In the genomic region with DNA sequence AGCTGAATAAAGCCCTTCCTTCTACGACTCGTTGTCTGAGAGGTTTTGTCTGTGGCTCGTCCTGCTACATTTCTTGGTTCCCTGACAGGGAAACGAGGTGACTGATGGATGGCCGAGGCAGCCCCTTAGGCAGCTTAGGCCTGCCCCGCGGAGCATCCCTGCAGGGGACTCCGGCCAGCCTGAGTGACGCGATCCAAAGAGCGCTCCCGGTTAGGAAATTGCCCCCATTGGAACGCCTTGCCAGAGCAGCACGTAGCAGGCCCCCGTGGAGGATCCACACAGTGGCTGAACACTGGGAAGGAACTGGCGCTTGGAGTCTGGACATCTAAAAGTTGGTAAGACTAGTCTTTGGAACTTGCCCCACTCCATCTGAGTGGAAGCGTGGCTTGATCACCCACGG, we compare ENCODE assay signal across 23 cellular contexts.
A peak's percentile ranks its signal among the peaks of the same experiment; 100 is the strongest.
DNase-seq lines count a peak whose midpoint lies in the region; ATAC-seq and TF ChIP-seq lines count a peak whose summit lies in the region.
"Had no signal": no experiment of that assay in that cellular context is flagged by ENCODE, and none has a peak within 500 bp of the region (broad histone marks: within the 10 kb centered on the region; RNA-seq: fewer than 3 reads in every experiment).

No MANE protein-coding gene starts in this region.

- H3K4me1 Mint-ChIP-seq in endodermal cell (peaks cover 25% of the 10 kb centered on the region), osteocyte (ENCODE audit: unreplicated experiment) (no peaks in the 10 kb centered on the region)
- H3K4me1 Mint-ChIP-seq: activated naive CD4-positive, alpha-beta T cell treated with anti-CD3 and anti-CD28 coated beads, Interleukin-2, amount 50 U/mL, for 24 hours; CD4-positive, CD25-positive, alpha-beta regulatory T cell; naive thymus-derived CD4-positive, alpha-beta T cell had no signal

- H3K27ac ChIP-seq in OCI-LY1 (ENCODE audit: low read depth, low read length, poor library complexity, severe bottlenecking): peak overlapping the region; percentile 90
- H3K27ac ChIP-seq in endodermal cell (ENCODE audit: low read depth, low read length): peak overlapping the region; percentile 94
- H3K27ac ChIP-seq: ascending aorta, heart right ventricle, prostate gland, SJSA1, uterus had no signal

- H3K9me3 Mint-ChIP-seq in endodermal cell (peaks cover 2% of the 10 kb centered on the region), osteocyte (ENCODE audit: unreplicated experiment) (peaks cover 5% of the 10 kb centered on the region)
- H3K9me3 Mint-ChIP-seq: activated naive CD4-positive, alpha-beta T cell treated with anti-CD3 and anti-CD28 coated beads, Interleukin-2, amount 50 U/mL, for 24 hours had no signal

- intact Hi-C loops in left cardiac atrium (cut with DNase I): no loop called here

- 45 to 70% methylated on average over 13 to 18 of the region's 18 CpGs for WGBS in endodermal cell (ENCODE audit: insufficient coverage in 1 of 2, insufficient read length in 1 of 2), 2 experiments

- H3K27me3 Mint-ChIP-seq in endodermal cell (ENCODE audit: insufficient read depth) (peaks cover 3% of the 10 kb centered on the region), osteocyte (ENCODE audit: unreplicated experiment) (peaks cover 3% of the 10 kb centered on the region)
- H3K27me3 Mint-ChIP-seq: activated naive CD4-positive, alpha-beta T cell treated with anti-CD3 and anti-CD28 coated beads, Interleukin-2, amount 50 U/mL, for 24 hours; naive thymus-derived CD4-positive, alpha-beta T cell had no signal

- H3K27me3 ChIP-seq in GM06990 (replicated peaks; ENCODE audit: control insufficient read depth, insufficient read depth, low read length): no peaks in the 10 kb centered on the region
- no peaks in the 10 kb centered on the region for H3K27me3 ChIP-seq in OCI-LY1 (ENCODE audit: insufficient read depth, low read length)
- no peaks in the 10 kb centered on the region for H3K27me3 ChIP-seq in endodermal cell (ENCODE audit: control insufficient read depth, insufficient read depth, low read length, poor library complexity, severe bottlenecking)
- H3K27me3 ChIP-seq in neuron (ENCODE audit: insufficient read depth, low read length): no peaks in the 10 kb centered on the region
- H3K27me3 ChIP-seq: ascending aorta, SJSA1, uterus had no signal

- H3K36me3 Mint-ChIP-seq in endodermal cell (ENCODE audit: low read depth): no peaks in the 10 kb centered on the region
- H3K36me3 Mint-ChIP-seq in osteocyte (ENCODE audit: unreplicated experiment): no peaks in the 10 kb centered on the region
- H3K36me3 Mint-ChIP-seq: activated naive CD4-positive, alpha-beta T cell treated with anti-CD3 and anti-CD28 coated beads, Interleukin-2, amount 50 U/mL, for 24 hours; CD4-positive, CD25-positive, alpha-beta regulatory T cell; naive thymus-derived CD4-positive, alpha-beta T cell had no signal

- TF ChIP-seq CTCF in GM06990 (IDR thresholded peaks at IDR 0.05; ENCODE audit: insufficient read depth, low read length, poor library complexity, severe bottlenecking): no peak
- TF ChIP-seq CTCF in OCI-LY1 (IDR thresholded peaks at IDR 0.05; ENCODE audit: low read length): no peak
- TF ChIP-seq CTCF in endodermal cell (conservative IDR thresholded peaks at IDR 0.05): no peak
- TF ChIP-seq CTCF in osteocyte (IDR thresholded peaks at IDR 0.05): no peak

- ATAC-seq in left cardiac atrium (no peak), HG02973 (IDR thresholded peaks at IDR 0.05; ENCODE audit: unreplicated experiment) (no peak)
- ATAC-seq: heart right ventricle; naive thymus-derived CD4-positive, alpha-beta T cell had no signal

- H3K36me3 ChIP-seq in GM06990 (ENCODE audit: control insufficient read depth, insufficient read depth, low read length) (no peaks in the 10 kb centered on the region), OCI-LY1 (ENCODE audit: insufficient read depth, low read length) (no peaks in the 10 kb centered on the region), endodermal cell (ENCODE audit: control insufficient read depth, insufficient read depth, low read length) (no peaks in the 10 kb centered on the region), neuron (ENCODE audit: insufficient read depth, low read length) (no peaks in the 10 kb centered on the region)
- H3K36me3 ChIP-seq: ascending aorta, heart right ventricle, prostate gland, SJSA1, uterus had no signal

- H3K4me3 ChIP-seq in GM06990 (replicated peaks; ENCODE audit: low read depth, low read length) (peak overlapping the region; percentile 62), OCI-LY1 (ENCODE audit: low read depth, low read length, poor library complexity, severe bottlenecking) (peak overlapping the region; percentile 18), endodermal cell (ENCODE audit: low read length) (no peak overlapping the region), neuron (ENCODE audit: low read length) (peak overlapping the region; percentile 68)
- H3K4me3 ChIP-seq: ascending aorta, heart right ventricle, prostate gland, SJSA1, uterus had no signal

- no peaks in the 10 kb centered on the region for H3F3A ChIP-seq in OCI-LY1 (ENCODE audit: insufficient read depth, low read length)

- H2AFZ ChIP-seq in OCI-LY1 (ENCODE audit: low read length) (peak overlapping the region; percentile 16; the same call in 1 of the 2 replicates), neuron (ENCODE audit: low read depth, low read length) (peak overlapping the region; percentile 83)

- H3K4me3 Mint-ChIP-seq in endodermal cell (no peak overlapping the region), osteocyte (ENCODE audit: unreplicated experiment) (no peak overlapping the region)
- H3K4me3 Mint-ChIP-seq: activated naive CD4-positive, alpha-beta T cell treated with anti-CD3 and anti-CD28 coated beads, Interleukin-2, amount 50 U/mL, for 24 hours; CD4-positive, CD25-positive, alpha-beta regulatory T cell; naive thymus-derived CD4-positive, alpha-beta T cell had no signal

- H3K9me3 ChIP-seq in OCI-LY1 (ENCODE audit: low read length): no peaks in the 10 kb centered on the region
- H3K9me3 ChIP-seq in endodermal cell (ENCODE audit: control insufficient read depth, low read length): peaks cover 6% of the 10 kb centered on the region
- peaks cover 4% of the 10 kb centered on the region for H3K9me3 ChIP-seq in neuron (ENCODE audit: low read length)
- H3K9me3 ChIP-seq: ascending aorta, heart right ventricle, prostate gland, SJSA1, uterus had no signal

- H3K27ac Mint-ChIP-seq in endodermal cell (no peak overlapping the region), osteocyte (ENCODE audit: unreplicated experiment) (no peak overlapping the region)
- H3K27ac Mint-ChIP-seq: activated naive CD4-positive, alpha-beta T cell treated with anti-CD3 and anti-CD28 coated beads, Interleukin-2, amount 50 U/mL, for 24 hours; CD4-positive, CD25-positive, alpha-beta regulatory T cell; naive thymus-derived CD4-positive, alpha-beta T cell had no signal

- H3K4me1 ChIP-seq in OCI-LY1 (ENCODE audit: insufficient read depth, low read length, severe bottlenecking) (peaks cover 52% of the 10 kb centered on the region), endodermal cell (ENCODE audit: control insufficient read depth, insufficient read depth, low read length) (peaks cover 3% of the 10 kb centered on the region), neuron (ENCODE audit: insufficient read depth, low read length) (peaks cover 43% of the 10 kb centered on the region)
- H3K4me1 ChIP-seq: ascending aorta, heart right ventricle, prostate gland, SJSA1, uterus had no signal

- DNase-seq in GM06990 (ENCODE audit: extremely low read depth, insufficient read length): peak; percentile 31
- DNase-seq in endodermal cell: peak; percentile 56
- DNase-seq in left cardiac atrium: no peak
- no peak for DNase-seq in putamen (ENCODE audit: low spot score)
- no peak for DNase-seq in osteocyte (ENCODE audit: extremely low spot score, unreplicated experiment)
- DNase-seq: activated CD8-positive, alpha-beta memory T cell treated with anti-CD3 and anti-CD28 coated beads for 24 hours; activated T-cell treated with anti-CD3 and anti-CD28 coated beads, Interleukin-2, amount 50 U/mL, for 48 hours; CD4-positive, CD25-positive, alpha-beta regulatory T cell; heart right ventricle; naive thymus-derived CD4-positive, alpha-beta T cell; NCI-H1436 treated with DMSO at 0.1 percent for 48 hours; NCI-H2171; NCI-H748 treated with DMSO at 0.1 percent for 48 hours; stimulated activated CD8-positive, alpha-beta memory T cell treated with anti-CD3 and anti-CD28 coated beads, Interleukin-4, amount 100 ng/mL, for 48 hours; T-helper 2 cell; uterus had no signal

- no peak overlapping the region; the same call in 1 of the 2 replicates for H3K9ac ChIP-seq in OCI-LY1 (ENCODE audit: low read length)
- no peak overlapping the region for H3K9ac ChIP-seq in endodermal cell (ENCODE audit: extremely low read depth, low read length, poor library complexity, severe bottlenecking)

- H4K20me1 ChIP-seq in OCI-LY1 (ENCODE audit: insufficient read depth, low read length): no peaks in the 10 kb centered on the region

- H3K4me2 ChIP-seq in OCI-LY1 (ENCODE audit: low read length): peak overlapping the region; percentile 25; the same call in 1 of the 2 replicates

- H3K79me2 ChIP-seq in OCI-LY1 (ENCODE audit: insufficient read depth, low read length): no peaks in the 10 kb centered on the region

- no peaks in the 10 kb centered on the region for H3K9me2 ChIP-seq in OCI-LY1 (ENCODE audit: low read depth, low read length)

Comparison
In these comparisons a context has a peak if more than half of its experiments do, and no peak if none do; other contexts are left out.
1. DNase-seq: peak in GM06990 (single experiment) and endodermal cell (single experiment); none in left cardiac atrium (single experiment), putamen (single experiment) and osteocyte (single experiment).